In genomic region chr12:68686595-68687521, GRCh38 we compare ENCODE assay signal across 1 cellular context.
A peak's percentile ranks its signal among the peaks of the same experiment; 100 is the strongest.
TF ChIP-seq lines count a peak whose summit lies in the region.

TSS of gene NUP107 (plus strand) at chr12:68686978. CDS start at chr12:68687066, 88 bp downstream.

TF ChIP-seq in HepG2, 621 proteins besides CTCF, POLR2A, EP300 and RAD21 (continued from another document and continues in another):
- TF ChIP-seq, protein P1, sequence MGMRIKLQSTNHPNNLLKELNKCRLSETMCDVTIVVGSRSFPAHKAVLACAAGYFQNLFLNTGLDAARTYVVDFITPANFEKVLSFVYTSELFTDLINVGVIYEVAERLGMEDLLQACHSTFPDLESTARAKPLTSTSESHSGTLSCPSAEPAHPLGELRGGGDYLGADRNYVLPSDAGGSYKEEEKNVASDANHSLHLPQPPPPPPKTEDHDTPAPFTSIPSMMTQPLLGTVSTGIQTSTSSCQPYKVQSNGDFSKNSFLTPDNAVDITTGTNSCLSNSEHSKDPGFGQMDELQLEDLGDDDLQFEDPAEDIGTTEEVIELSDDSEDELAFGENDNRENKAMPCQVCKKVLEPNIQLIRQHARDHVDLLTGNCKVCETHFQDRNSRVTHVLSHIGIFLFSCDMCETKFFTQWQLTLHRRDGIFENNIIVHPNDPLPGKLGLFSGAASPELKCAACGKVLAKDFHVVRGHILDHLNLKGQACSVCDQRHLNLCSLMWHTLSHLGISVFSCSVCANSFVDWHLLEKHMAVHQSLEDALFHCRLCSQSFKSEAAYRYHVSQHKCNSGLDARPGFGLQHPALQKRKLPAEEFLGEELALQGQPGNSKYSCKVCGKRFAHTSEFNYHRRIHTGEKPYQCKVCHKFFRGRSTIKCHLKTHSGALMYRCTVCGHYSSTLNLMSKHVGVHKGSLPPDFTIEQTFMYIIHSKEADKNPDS (CRISPR knock-in tag; IDR thresholded peaks at IDR 0.05): no peak
- TF ChIP-seq ZMYM3 (CRISPR knock-in tag; IDR thresholded peaks at IDR 0.05) (no peak), HIVEP1 (CRISPR knock-in tag; IDR thresholded peaks at IDR 0.05) (0 out of 2 replicates have a peak, but pooled peaks have one; percentile 33), ZNF816 (CRISPR knock-in tag; IDR thresholded peaks at IDR 0.05; ENCODE audit: borderline replicate concordance) (peak; percentile 51; the same call in 1 of the 2 replicates), RXRB (CRISPR knock-in tag; IDR thresholded peaks at IDR 0.05; ENCODE audit: borderline replicate concordance) (peak; percentile 75), ZNF263 (CRISPR knock-in tag; IDR thresholded peaks at IDR 0.05) (no peak; the same call in 1 of the 2 replicates), ZNF737 (CRISPR knock-in tag; IDR thresholded peaks at IDR 0.05; ENCODE audit: borderline replicate concordance) (no peak), ZBTB26 (CRISPR knock-in tag; IDR thresholded peaks at IDR 0.05; ENCODE audit: borderline replicate concordance) (peak; percentile 29; the same call in 1 of the 2 replicates), SMARCC2 (IDR thresholded peaks at IDR 0.05) (no peak), ZNF274 (CRISPR knock-in tag; IDR thresholded peaks at IDR 0.05) (peak; percentile 86), ZBTB10 (CRISPR knock-in tag; IDR thresholded peaks at IDR 0.05; ENCODE audit: borderline replicate concordance) (0 out of 2 replicates have a peak, but pooled peaks have one; percentile 48), ZNF609 (CRISPR knock-in tag; IDR thresholded peaks at IDR 0.05; ENCODE audit: borderline replicate concordance) (peak; percentile 25; the same call in 1 of the 2 replicates), SIN3A (IDR thresholded peaks at IDR 0.05; ENCODE audit: borderline replicate concordance, low read depth, low read length) (peak; percentile 98), ZMYM4 (CRISPR knock-in tag; IDR thresholded peaks at IDR 0.05) (peak; percentile 95), POGK (CRISPR knock-in tag; conservative IDR thresholded peaks at IDR 0.05) (peak; percentile 50; the same call in 1 of the 2 replicates), ZNF160 (CRISPR knock-in tag; IDR thresholded peaks at IDR 0.05) (no peak; the same call in 1 of the 2 replicates), FOXJ3 (CRISPR knock-in tag; IDR thresholded peaks at IDR 0.05; ENCODE audit: borderline replicate concordance) (peak; percentile 72; the same call in 1 of the 2 replicates), ZNF850 (CRISPR knock-in tag; conservative IDR thresholded peaks at IDR 0.05) (no peak), KLF12 (CRISPR knock-in tag; IDR thresholded peaks at IDR 0.05; ENCODE audit: borderline replicate concordance) (peak; percentile 41; the same call in 1 of the 2 replicates), NFAT5 (CRISPR knock-in tag; IDR thresholded peaks at IDR 0.05) (no peak), SNRNP70 (IDR thresholded peaks at IDR 0.05; ENCODE audit: low read depth, low read length) (no peak), AKAP8 (CRISPR knock-in tag; IDR thresholded peaks at IDR 0.05) (no peak), SMYD3 (CRISPR knock-in tag; IDR thresholded peaks at IDR 0.05) (peak; percentile 79; the same call in 1 of the 2 replicates), ZNF841 (CRISPR knock-in tag; IDR thresholded peaks at IDR 0.05; ENCODE audit: borderline replicate concordance) (no peak)
- TF ChIP-seq, protein P2, sequence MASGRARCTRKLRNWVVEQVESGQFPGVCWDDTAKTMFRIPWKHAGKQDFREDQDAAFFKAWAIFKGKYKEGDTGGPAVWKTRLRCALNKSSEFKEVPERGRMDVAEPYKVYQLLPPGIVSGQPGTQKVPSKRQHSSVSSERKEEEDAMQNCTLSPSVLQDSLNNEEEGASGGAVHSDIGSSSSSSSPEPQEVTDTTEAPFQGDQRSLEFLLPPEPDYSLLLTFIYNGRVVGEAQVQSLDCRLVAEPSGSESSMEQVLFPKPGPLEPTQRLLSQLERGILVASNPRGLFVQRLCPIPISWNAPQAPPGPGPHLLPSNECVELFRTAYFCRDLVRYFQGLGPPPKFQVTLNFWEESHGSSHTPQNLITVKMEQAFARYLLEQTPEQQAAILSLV (CRISPR knock-in tag; IDR thresholded peaks at IDR 0.05; ENCODE audit: borderline replicate concordance): peak; percentile 34; the same call in 1 of the 2 replicates
- TF ChIP-seq, protein P3, sequence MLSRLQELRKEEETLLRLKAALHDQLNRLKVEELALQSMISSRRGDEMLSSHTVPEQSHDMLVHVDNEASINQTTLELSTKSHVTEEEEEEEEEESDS (CRISPR knock-in tag; IDR thresholded peaks at IDR 0.05; ENCODE audit: borderline replicate concordance): peak; percentile 88; the same call in 1 of the 2 replicates
- TF ChIP-seq, protein P4, sequence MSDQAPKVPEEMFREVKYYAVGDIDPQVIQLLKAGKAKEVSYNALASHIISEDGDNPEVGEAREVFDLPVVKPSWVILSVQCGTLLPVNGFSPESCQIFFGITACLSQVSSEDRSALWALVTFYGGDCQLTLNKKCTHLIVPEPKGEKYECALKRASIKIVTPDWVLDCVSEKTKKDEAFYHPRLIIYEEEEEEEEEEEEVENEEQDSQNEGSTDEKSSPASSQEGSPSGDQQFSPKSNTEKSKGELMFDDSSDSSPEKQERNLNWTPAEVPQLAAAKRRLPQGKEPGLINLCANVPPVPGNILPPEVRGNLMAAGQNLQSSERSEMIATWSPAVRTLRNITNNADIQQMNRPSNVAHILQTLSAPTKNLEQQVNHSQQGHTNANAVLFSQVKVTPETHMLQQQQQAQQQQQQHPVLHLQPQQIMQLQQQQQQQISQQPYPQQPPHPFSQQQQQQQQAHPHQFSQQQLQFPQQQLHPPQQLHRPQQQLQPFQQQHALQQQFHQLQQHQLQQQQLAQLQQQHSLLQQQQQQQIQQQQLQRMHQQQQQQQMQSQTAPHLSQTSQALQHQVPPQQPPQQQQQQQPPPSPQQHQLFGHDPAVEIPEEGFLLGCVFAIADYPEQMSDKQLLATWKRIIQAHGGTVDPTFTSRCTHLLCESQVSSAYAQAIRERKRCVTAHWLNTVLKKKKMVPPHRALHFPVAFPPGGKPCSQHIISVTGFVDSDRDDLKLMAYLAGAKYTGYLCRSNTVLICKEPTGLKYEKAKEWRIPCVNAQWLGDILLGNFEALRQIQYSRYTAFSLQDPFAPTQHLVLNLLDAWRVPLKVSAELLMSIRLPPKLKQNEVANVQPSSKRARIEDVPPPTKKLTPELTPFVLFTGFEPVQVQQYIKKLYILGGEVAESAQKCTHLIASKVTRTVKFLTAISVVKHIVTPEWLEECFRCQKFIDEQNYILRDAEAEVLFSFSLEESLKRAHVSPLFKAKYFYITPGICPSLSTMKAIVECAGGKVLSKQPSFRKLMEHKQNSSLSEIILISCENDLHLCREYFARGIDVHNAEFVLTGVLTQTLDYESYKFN (CRISPR knock-in tag; conservative IDR thresholded peaks at IDR 0.05): peak; percentile 70
- TF ChIP-seq, protein P5, sequence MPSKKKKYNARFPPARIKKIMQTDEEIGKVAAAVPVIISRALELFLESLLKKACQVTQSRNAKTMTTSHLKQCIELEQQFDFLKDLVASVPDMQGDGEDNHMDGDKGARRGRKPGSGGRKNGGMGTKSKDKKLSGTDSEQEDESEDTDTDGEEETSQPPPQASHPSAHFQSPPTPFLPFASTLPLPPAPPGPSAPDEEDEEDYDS (CRISPR knock-in tag; IDR thresholded peaks at IDR 0.05): peak; percentile 70
